Comparison of ENCODE assay signal across 1 cellular context in genomic region chr3:72848703-72849081, GRCh38.
TF ChIP-seq lines count a peak whose summit lies in the region.

No MANE protein-coding gene starts in this region.

TF ChIP-seq in GM12878, 131 proteins besides CTCF, POLR2A, EP300 and RAD21 (continued from another document and continues in another):
- TF ChIP-seq, protein P1, sequence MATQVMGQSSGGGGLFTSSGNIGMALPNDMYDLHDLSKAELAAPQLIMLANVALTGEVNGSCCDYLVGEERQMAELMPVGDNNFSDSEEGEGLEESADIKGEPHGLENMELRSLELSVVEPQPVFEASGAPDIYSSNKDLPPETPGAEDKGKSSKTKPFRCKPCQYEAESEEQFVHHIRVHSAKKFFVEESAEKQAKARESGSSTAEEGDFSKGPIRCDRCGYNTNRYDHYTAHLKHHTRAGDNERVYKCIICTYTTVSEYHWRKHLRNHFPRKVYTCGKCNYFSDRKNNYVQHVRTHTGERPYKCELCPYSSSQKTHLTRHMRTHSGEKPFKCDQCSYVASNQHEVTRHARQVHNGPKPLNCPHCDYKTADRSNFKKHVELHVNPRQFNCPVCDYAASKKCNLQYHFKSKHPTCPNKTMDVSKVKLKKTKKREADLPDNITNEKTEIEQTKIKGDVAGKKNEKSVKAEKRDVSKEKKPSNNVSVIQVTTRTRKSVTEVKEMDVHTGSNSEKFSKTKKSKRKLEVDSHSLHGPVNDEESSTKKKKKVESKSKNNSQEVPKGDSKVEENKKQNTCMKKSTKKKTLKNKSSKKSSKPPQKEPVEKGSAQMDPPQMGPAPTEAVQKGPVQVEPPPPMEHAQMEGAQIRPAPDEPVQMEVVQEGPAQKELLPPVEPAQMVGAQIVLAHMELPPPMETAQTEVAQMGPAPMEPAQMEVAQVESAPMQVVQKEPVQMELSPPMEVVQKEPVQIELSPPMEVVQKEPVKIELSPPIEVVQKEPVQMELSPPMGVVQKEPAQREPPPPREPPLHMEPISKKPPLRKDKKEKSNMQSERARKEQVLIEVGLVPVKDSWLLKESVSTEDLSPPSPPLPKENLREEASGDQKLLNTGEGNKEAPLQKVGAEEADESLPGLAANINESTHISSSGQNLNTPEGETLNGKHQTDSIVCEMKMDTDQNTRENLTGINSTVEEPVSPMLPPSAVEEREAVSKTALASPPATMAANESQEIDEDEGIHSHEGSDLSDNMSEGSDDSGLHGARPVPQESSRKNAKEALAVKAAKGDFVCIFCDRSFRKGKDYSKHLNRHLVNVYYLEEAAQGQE (IDR thresholded peaks at IDR 0.05; ENCODE audit: low read depth, low read length), result no peak
- TF ChIP-seq NR2F1 (conservative IDR thresholded peaks at IDR 0.05), result no peak
- TF ChIP-seq KLF5 (IDR thresholded peaks at IDR 0.05; ENCODE audit: partially characterized antibody), result no peak
- TF ChIP-seq, protein P2, sequence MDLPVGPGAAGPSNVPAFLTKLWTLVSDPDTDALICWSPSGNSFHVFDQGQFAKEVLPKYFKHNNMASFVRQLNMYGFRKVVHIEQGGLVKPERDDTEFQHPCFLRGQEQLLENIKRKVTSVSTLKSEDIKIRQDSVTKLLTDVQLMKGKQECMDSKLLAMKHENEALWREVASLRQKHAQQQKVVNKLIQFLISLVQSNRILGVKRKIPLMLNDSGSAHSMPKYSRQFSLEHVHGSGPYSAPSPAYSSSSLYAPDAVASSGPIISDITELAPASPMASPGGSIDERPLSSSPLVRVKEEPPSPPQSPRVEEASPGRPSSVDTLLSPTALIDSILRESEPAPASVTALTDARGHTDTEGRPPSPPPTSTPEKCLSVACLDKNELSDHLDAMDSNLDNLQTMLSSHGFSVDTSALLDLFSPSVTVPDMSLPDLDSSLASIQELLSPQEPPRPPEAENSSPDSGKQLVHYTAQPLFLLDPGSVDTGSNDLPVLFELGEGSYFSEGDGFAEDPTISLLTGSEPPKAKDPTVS (IDR thresholded peaks at IDR 0.05; ENCODE audit: low read depth, low read length), result no peak
- TF ChIP-seq, protein P3, sequence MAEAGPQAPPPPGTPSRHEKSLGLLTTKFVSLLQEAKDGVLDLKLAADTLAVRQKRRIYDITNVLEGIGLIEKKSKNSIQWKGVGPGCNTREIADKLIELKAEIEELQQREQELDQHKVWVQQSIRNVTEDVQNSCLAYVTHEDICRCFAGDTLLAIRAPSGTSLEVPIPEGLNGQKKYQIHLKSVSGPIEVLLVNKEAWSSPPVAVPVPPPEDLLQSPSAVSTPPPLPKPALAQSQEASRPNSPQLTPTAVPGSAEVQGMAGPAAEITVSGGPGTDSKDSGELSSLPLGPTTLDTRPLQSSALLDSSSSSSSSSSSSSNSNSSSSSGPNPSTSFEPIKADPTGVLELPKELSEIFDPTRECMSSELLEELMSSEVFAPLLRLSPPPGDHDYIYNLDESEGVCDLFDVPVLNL (IDR thresholded peaks at IDR 0.05; ENCODE audit: low read depth, low read length), result no peak
- peak; percentile 91; the same call in 1 of the 2 replicates for TF ChIP-seq MYB (IDR thresholded peaks at IDR 0.05; ENCODE audit: borderline replicate concordance, low read depth, low read length)
- TF ChIP-seq, protein P4, sequence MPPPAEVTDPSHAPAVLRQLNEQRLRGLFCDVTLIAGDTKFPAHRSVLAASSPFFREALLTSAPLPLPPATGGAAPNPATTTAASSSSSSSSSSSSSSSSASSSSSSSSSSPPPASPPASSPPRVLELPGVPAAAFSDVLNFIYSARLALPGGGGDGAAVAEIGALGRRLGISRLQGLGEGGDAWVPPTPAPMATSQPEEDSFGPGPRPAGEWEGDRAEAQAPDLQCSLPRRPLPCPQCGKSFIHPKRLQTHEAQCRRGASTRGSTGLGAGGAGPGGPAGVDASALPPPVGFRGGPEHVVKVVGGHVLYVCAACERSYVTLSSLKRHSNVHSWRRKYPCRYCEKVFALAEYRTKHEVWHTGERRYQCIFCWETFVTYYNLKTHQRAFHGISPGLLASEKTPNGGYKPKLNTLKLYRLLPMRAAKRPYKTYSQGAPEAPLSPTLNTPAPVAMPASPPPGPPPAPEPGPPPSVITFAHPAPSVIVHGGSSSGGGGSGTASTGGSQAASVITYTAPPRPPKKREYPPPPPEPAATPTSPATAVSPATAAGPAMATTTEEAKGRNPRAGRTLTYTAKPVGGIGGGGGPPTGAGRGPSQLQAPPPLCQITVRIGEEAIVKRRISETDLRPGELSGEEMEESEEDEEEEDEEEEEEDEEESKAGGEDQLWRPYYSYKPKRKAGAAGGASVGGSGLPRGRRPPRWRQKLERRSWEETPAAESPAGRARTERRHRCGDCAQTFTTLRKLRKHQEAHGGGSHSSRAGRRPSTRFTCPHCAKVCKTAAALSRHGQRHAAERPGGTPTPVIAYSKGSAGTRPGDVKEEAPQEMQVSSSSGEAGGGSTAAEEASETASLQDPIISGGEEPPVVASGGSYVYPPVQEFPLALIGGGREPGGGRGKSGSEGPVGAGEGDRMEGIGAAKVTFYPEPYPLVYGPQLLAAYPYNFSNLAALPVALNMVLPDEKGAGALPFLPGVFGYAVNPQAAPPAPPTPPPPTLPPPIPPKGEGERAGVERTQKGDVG (CRISPR knock-in tag; IDR thresholded peaks at IDR 0.05), result no peak
- peak; percentile 86; the same call in 1 of the 2 replicates for TF ChIP-seq EZH2 (IDR thresholded peaks at IDR 0.05; ENCODE audit: borderline replicate concordance, control insufficient read depth, low read depth, low read length)
- no peak for TF ChIP-seq USF2 (IDR thresholded peaks at IDR 0.05; ENCODE audit: borderline replicate concordance, low read depth, low read length)
- TF ChIP-seq TCF7 (IDR thresholded peaks at IDR 0.05; ENCODE audit: borderline replicate concordance), result 0 out of 2 replicates have a peak, but pooled peaks have one; percentile 69
- no peak for TF ChIP-seq CBX5 (IDR thresholded peaks at IDR 0.05; ENCODE audit: low read depth)
- TF ChIP-seq, protein P5, sequence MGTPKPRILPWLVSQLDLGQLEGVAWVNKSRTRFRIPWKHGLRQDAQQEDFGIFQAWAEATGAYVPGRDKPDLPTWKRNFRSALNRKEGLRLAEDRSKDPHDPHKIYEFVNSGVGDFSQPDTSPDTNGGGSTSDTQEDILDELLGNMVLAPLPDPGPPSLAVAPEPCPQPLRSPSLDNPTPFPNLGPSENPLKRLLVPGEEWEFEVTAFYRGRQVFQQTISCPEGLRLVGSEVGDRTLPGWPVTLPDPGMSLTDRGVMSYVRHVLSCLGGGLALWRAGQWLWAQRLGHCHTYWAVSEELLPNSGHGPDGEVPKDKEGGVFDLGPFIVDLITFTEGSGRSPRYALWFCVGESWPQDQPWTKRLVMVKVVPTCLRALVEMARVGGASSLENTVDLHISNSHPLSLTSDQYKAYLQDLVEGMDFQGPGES (IDR thresholded peaks at IDR 0.05), result 0 out of 2 replicates have a peak, but pooled peaks have one; percentile 2
- peak; percentile 90 for TF ChIP-seq MTA2 (IDR thresholded peaks at IDR 0.05; ENCODE audit: low read depth)
- no peak for TF ChIP-seq ASH2L (IDR thresholded peaks at IDR 0.05; ENCODE audit: borderline replicate concordance, low read depth)
- TF ChIP-seq CHD4 (IDR thresholded peaks at IDR 0.05), result no peak
- no peak for TF ChIP-seq KDM1A (IDR thresholded peaks at IDR 0.05; ENCODE audit: borderline replicate concordance)
- TF ChIP-seq CHD1 (IDR thresholded peaks at IDR 0.05; ENCODE audit: low read depth, low read length), result no peak
- no peak for TF ChIP-seq ZNF592 (IDR thresholded peaks at IDR 0.05)
- peak; percentile 63; the same call in 1 of the 2 replicates for TF ChIP-seq TCF3 (IDR thresholded peaks at IDR 0.05; ENCODE audit: borderline replicate concordance, insufficient read depth, low read depth, low read length)
- TF ChIP-seq ZBTB33 (IDR thresholded peaks at IDR 0.05), result no peak
- TF ChIP-seq TARDBP (IDR thresholded peaks at IDR 0.05; ENCODE audit: borderline replicate concordance), result no peak
- peak; percentile 92 for TF ChIP-seq SPI1 (IDR thresholded peaks at IDR 0.05; ENCODE audit: borderline replicate concordance, insufficient read depth, low read depth, low read length)
- TF ChIP-seq NRF1 (conservative IDR thresholded peaks at IDR 0.05; ENCODE audit: low read depth, low read length), result no peak
- TF ChIP-seq BMI1 (IDR thresholded peaks at IDR 0.05; ENCODE audit: borderline replicate concordance), result no peak
- 0 out of 2 replicates have a peak, but pooled peaks have one; percentile 3 for TF ChIP-seq RB1 (IDR thresholded peaks at IDR 0.05; ENCODE audit: borderline replicate concordance)
- TF ChIP-seq, protein P6, sequence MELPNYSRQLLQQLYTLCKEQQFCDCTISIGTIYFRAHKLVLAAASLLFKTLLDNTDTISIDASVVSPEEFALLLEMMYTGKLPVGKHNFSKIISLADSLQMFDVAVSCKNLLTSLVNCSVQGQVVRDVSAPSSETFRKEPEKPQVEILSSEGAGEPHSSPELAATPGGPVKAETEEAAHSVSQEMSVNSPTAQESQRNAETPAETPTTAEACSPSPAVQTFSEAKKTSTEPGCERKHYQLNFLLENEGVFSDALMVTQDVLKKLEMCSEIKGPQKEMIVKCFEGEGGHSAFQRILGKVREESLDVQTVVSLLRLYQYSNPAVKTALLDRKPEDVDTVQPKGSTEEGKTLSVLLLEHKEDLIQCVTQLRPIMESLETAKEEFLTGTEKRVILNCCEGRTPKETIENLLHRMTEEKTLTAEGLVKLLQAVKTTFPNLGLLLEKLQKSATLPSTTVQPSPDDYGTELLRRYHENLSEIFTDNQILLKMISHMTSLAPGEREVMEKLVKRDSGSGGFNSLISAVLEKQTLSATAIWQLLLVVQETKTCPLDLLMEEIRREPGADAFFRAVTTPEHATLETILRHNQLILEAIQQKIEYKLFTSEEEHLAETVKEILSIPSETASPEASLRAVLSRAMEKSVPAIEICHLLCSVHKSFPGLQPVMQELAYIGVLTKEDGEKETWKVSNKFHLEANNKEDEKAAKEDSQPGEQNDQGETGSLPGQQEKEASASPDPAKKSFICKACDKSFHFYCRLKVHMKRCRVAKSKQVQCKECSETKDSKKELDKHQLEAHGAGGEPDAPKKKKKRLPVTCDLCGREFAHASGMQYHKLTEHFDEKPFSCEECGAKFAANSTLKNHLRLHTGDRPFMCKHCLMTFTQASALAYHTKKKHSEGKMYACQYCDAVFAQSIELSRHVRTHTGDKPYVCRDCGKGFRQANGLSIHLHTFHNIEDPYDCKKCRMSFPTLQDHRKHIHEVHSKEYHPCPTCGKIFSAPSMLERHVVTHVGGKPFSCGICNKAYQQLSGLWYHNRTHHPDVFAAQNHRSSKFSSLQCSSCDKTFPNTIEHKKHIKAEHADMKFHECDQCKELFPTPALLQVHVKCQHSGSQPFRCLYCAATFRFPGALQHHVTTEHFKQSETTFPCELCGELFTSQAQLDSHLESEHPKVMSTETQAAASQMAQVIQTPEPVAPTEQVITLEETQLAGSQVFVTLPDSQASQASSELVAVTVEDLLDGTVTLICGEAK (IDR thresholded peaks at IDR 0.05; ENCODE audit: borderline replicate concordance), result no peak
- no peak for TF ChIP-seq EGR1 (IDR thresholded peaks at IDR 0.05; ENCODE audit: borderline replicate concordance in 1 of 2, low read depth in 2 of 2, low read length in 2 of 2)
- no peak for TF ChIP-seq CHD2 (IDR thresholded peaks at IDR 0.05; ENCODE audit: borderline replicate concordance, low read depth, low read length)
- TF ChIP-seq ZNF217 (IDR thresholded peaks at IDR 0.05), result no peak; the same call in 1 of the 2 replicates
- no peak for TF ChIP-seq YBX1 (IDR thresholded peaks at IDR 0.05)
- TF ChIP-seq YY1 (IDR thresholded peaks at IDR 0.05; ENCODE audit: low read depth, low read length), result no peak
- TF ChIP-seq SIN3A (IDR thresholded peaks at IDR 0.05; ENCODE audit: low read depth, low read length), result no peak
